ENCODE assay signal across 5 cellular contexts in the genomic region with DNA sequence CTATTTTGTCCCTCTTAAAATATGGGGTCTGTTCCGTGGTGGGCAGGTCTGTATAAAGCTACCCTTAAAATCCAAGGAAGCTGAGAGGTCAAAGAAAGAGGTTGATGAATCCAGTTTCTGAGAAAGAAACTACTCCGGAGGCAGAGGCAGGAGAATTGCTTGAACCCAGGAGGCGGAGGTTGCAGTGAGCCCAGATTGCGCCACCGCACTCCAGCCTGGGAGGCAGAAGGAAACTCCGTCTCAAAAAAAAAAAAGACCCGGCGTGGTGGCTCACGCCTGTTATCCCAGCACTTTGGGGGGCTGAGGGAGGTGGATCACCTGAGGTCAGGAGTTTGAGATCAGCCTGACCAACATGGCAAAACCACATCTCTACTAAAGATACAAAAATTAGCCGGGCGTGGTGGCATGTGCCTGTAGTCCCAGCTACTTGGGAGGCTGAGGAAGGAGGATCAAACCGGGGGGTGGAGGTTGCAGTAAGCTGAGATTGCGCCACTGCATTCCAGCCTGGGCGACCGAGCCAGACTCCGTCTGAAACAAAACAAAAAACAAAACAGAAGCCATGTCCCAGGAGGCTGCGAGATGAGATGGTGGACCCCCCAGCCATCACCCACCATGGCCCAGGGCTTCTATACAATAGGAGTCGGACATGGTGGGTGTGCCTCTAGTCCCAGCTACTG. TPM values are rescaled to one million over a fixed set of nuclear protein-coding genes. Genes with fewer than 3 reads are reported as not detected.
"Had no signal": no experiment of that assay in that cellular context is flagged by ENCODE, and none has a peak within 500 bp of the region (broad histone marks: within the 10 kb centered on the region; RNA-seq: fewer than 3 reads in every experiment).

No MANE protein-coding gene starts in this region.

RNA-seq across cellular contexts. Expression of a gene that starts 40.7 kb away (rescaled TPM):
- total RNA-seq: activated CD4-positive, alpha-beta memory T cell treated with anti-CD3 and anti-CD28 coated beads for 36 hours; activated CD4-positive, alpha-beta T cell treated with anti-CD3 and anti-CD28 coated beads, Interleukin-2, amount 10 ng/mL, durations not matched to agents 24 days and 14 days; activated CD8-positive, alpha-beta T cell treated with anti-CD3 and anti-CD28 coated beads for 36 hours; activated naive CD4-positive, alpha-beta T cell treated with anti-CD3 and anti-CD28 coated beads for 36 hours; activated T-helper 2 cell treated with anti-CD3 and anti-CD28 coated beads, Interferon-gamma antibody, Interleukin-2, Interleukin-4, amounts not matched to agents 10 μg/mL and 5 μg/mL and 100 μg/mL, durations not matched to agents 14 hours and 24 hours and 36 hours had no signal
